Comparison of ENCODE assay signal across 17 cellular contexts in the genomic region with DNA sequence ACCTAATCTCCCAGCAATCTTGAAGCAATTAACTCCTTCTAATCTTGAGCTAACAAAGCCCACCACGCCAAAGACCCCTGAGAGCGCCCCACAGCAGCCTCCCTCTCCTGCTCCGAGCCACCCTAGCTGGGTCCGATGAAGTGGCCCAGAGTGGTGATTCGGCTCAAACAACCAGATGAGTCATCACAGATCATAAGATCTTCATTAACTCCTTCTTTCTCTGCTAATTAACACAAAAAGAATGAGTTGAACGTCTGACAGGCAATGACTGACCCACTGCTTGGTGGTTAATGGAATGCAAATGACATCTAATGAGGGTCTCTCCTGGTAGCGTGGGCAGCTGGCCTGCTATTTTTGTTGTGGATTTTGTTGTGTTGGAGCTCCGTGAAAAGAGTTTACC.
"Had no signal": no experiment of that assay in that cellular context is flagged by ENCODE, and none has a peak within 500 bp of the region (broad histone marks: within the 10 kb centered on the region; RNA-seq: fewer than 3 reads in every experiment).

No MANE protein-coding gene starts in this region.

- H3K27me3 ChIP-seq: body of pancreas had no signal

- H3K36me3 ChIP-seq: thoracic aorta had no signal

- H3K4me1 ChIP-seq: body of pancreas had no signal

- H3K4me3 ChIP-seq: body of pancreas, thoracic aorta had no signal

- DNase-seq: activated CD4-positive, alpha-beta memory T cell treated with anti-CD3 and anti-CD28 coated beads for 36 hours; activated CD4-positive, alpha-beta T cell treated with anti-CD3 and anti-CD28 coated beads for 4 hours; activated CD4-positive, CD25-positive, alpha-beta regulatory T cell; activated effector memory CD4-positive, alpha-beta T cell treated with anti-CD3 and anti-CD28 coated beads, Interleukin-2, amount 50 U/mL, for 16 hours; activated naive CD4-positive, alpha-beta T cell treated with anti-CD3 and anti-CD28 coated beads, Interleukin-2, amount 10 ng/mL, durations not matched to agents 7 days and 5 days; activated T-cell treated with anti-CD3 and anti-CD28 coated beads, Interleukin-2, amount 50 U/mL, for 72 hours; body of pancreas; effector CD4-positive, alpha-beta T cell; foreskin melanocyte; hippocampal formation; posterior cingulate gyrus; stimulated activated CD4-positive, alpha-beta T cell treated with anti-CD3 and anti-CD28 coated beads, Interleukin-4, amount 100 ng/mL, for 24 hours; stimulated activated naive CD4-positive, alpha-beta T cell treated with Interleukin-2 at 50 U/mL for 16 hours had no signal

- H3K4me3 Mint-ChIP-seq: activated CD4-positive, alpha-beta memory T cell treated with anti-CD3 and anti-CD28 coated beads for 36 hours; activated naive CD4-positive, alpha-beta T cell treated with anti-CD3 and anti-CD28 coated beads, Interleukin-2, amount 10 ng/mL, durations not matched to agents 7 days and 5 days; activated T-cell treated with anti-CD3 and anti-CD28 coated beads, Interleukin-2, amount 50 U/mL, for 72 hours; dendritic cell treated with granulocyte-macrophage colony-stimulating factor and Interleukin-4, amounts not matched to agents 40 ng/mL and 50 ng/mL, for 4 days; T-helper 1 cell treated with Interleukin-12 subunit alpha and Interleukin-12 subunit beta and Interleukin-4 antibody, amounts not matched to agents 30 μg/mL and 1 μg/mL, for 36 hours; type B pancreatic cell had no signal

- H3K4me1 Mint-ChIP-seq: activated naive CD4-positive, alpha-beta T cell treated with anti-CD3 and anti-CD28 coated beads, Interleukin-2, amount 10 ng/mL, durations not matched to agents 7 days and 5 days had no signal

- H3K9me3 Mint-ChIP-seq: activated CD4-positive, alpha-beta memory T cell treated with anti-CD3 and anti-CD28 coated beads for 36 hours; activated naive CD4-positive, alpha-beta T cell treated with anti-CD3 and anti-CD28 coated beads, Interleukin-2, amount 10 ng/mL, durations not matched to agents 7 days and 5 days; dendritic cell treated with granulocyte-macrophage colony-stimulating factor and Interleukin-4, amounts not matched to agents 40 ng/mL and 50 ng/mL, for 4 days; T-helper 1 cell treated with Interleukin-12 subunit alpha and Interleukin-12 subunit beta and Interleukin-4 antibody, amounts not matched to agents 30 μg/mL and 1 μg/mL, for 36 hours had no signal

- H3K27ac ChIP-seq: body of pancreas, thoracic aorta had no signal

- H3K27me3 Mint-ChIP-seq: type B pancreatic cell had no signal

- H3K27ac Mint-ChIP-seq: activated CD4-positive, alpha-beta memory T cell treated with anti-CD3 and anti-CD28 coated beads for 36 hours; activated naive CD4-positive, alpha-beta T cell treated with anti-CD3 and anti-CD28 coated beads, Interleukin-2, amount 10 ng/mL, durations not matched to agents 7 days and 5 days; activated T-cell treated with anti-CD3 and anti-CD28 coated beads, Interleukin-2, amount 50 U/mL, for 72 hours; dendritic cell treated with granulocyte-macrophage colony-stimulating factor and Interleukin-4, amounts not matched to agents 40 ng/mL and 50 ng/mL, for 4 days; T-helper 1 cell treated with Interleukin-12 subunit alpha and Interleukin-12 subunit beta and Interleukin-4 antibody, amounts not matched to agents 30 μg/mL and 1 μg/mL, for 36 hours; type B pancreatic cell had no signal

- H3K9me3 ChIP-seq: body of pancreas, thoracic aorta had no signal

- ATAC-seq: activated T-cell treated with anti-CD3 and anti-CD28 coated beads, Interleukin-2, amount 50 U/mL, for 72 hours; body of pancreas had no signal

- H3K36me3 Mint-ChIP-seq: activated CD4-positive, alpha-beta memory T cell treated with anti-CD3 and anti-CD28 coated beads for 36 hours; activated naive CD4-positive, alpha-beta T cell treated with anti-CD3 and anti-CD28 coated beads, Interleukin-2, amount 10 ng/mL, durations not matched to agents 7 days and 5 days; type B pancreatic cell had no signal
